8 cellular contexts compared by ENCODE assay signal in the genomic region with DNA sequence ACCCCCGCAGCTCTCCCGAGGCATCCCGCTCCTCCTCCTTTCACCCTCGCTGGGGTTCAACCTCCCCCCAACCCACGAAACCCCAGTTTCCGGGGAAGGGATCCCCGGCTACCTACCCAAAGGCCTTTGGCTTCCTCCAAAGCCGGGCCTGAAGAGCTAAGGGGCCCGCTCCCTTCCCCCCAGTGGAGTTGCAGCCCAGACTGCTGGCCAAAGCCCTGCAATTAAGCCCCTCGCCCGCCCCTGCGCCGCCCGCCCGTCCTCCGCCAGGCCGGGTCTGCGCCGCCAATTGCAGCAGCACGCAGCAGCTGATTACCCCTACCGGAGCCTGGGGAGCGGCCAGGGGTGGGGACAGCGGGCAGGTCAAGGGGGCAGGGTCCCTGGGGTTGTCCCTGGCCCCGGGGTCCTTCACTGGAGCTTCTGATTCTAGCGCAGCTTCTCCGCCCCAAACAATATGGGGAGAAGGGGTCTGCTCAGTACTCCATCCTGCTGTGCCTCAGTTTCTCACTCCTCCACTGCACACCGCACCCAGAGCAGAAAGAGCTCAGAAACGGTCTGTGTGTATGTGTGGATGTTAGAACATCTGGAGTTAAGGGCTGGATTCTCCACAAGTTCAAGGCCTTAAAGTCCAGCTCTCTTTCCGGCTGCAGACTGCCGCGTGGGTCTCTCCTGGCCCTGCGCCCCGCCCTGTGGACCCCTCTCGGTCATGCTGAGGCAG. TPM values are rescaled to one million over a fixed set of nuclear protein-coding genes. Genes with fewer than 3 reads are reported as not detected.
DNase-seq lines count a peak whose midpoint lies in the region; ATAC-seq, FAIRE-seq and TF ChIP-seq lines count a peak whose summit lies in the region.

No MANE protein-coding gene starts in this region.

- H3K9me3 ChIP-seq in HepG2 (ENCODE audit: low read length) (no peaks in the 10 kb centered on the region), right lobe of liver (no peaks in the 10 kb centered on the region), NT2/D1 (ENCODE audit: insufficient read depth, low read length) (peaks cover 7% of the 10 kb centered on the region; the same call in 1 of the 2 replicates), esophagus squamous epithelium (no peaks in the 10 kb centered on the region), thoracic aorta (no peaks in the 10 kb centered on the region)

- no peak for TF ChIP-seq RAD21 in HepG2 (CRISPR knock-in tag; IDR thresholded peaks at IDR 0.05)

- ATAC-seq in HepG2 (peak; percentile 3; the same call in 2 of the 3 replicates), right lobe of liver (no peak), thoracic aorta (ENCODE audit: insufficient number of reproducible peaks, low FRiP score, low read depth) (no peak), HG03025 (IDR thresholded peaks at IDR 0.05; ENCODE audit: low FRiP score, unreplicated experiment) (no peak)

- 16% methylated on average over 23 of the region's 34 CpGs for WGBS in HepG2 (ENCODE audit: low lambda C conversion rate)
- WGBS in right lobe of liver (ENCODE audit: insufficient coverage, low coverage, low lambda C conversion rate, missing lambda C conversion rate), result 5% methylated on average over 11 of the region's 34 CpGs
- WGBS in esophagus squamous epithelium, 2 donors, result 4 to 8% methylated on average over 5 to 20 of the region's 34 CpGs

- in situ Hi-C loops in HepG2 (cut with HindIII; ENCODE audit: extremely low pct_ligation_motif_present, low pct_unique_long_range_greater_than_20kb), result no loop called here

- H3K79me2 ChIP-seq in HepG2 (ENCODE audit: insufficient read depth, low read length), result no peaks in the 10 kb centered on the region

- H3K27ac ChIP-seq in HepG2 (ENCODE audit: extremely low read length, insufficient read depth, low read length) (no peak overlapping the region), right lobe of liver (no peak overlapping the region), esophagus squamous epithelium (peak overlapping the region in 3 of 4 donors; percentile 48 to 76 (median 64)), thoracic aorta (no peak overlapping the region)

- CTCF ChIA-PET in HepG2 (lab: Yijun Ruan, JAX; ENCODE audit: low intra/inter-chr PET ratio, low total read pairs), result interaction anchor here (4.2 to 4.7 kb wide), 2 partner anchors 21 to 45 kb away, joined by 32 to 58 read pairs; no protein-coding TSS in a partner anchor

- no peak for FAIRE-seq in HepG2 (lab: Jason Lieb, UNC)

- POLR2A ChIA-PET in HepG2 (lab: Yijun Ruan, JAX), result interaction anchor here (1.1 kb wide), 1 partner anchor 12 kb away, joined by 5 read pairs; no protein-coding TSS in a partner anchor

- H4K20me1 ChIP-seq in HepG2 (ENCODE audit: insufficient read depth, low read length), result no peaks in the 10 kb centered on the region; the same call in 1 of the 2 replicates

- no TSS peak for BruUV-seq in HepG2 (replicated peaks; lab: Mats Ljungman, UMichigan)

- H3K9ac ChIP-seq in HepG2 (ENCODE audit: insufficient read depth, low read depth, low read length) (no peak overlapping the region), NT2/D1 (ENCODE audit: insufficient read length, low read depth) (peak overlapping the region; percentile 53)

- DNase-seq in HepG2 (ENCODE audit: low spot score) (no peak), right lobe of liver (no peak), NT2/D1 (ENCODE audit: low read depth, low spot score) (no peak), esophagus squamous epithelium (lab: John Stamatoyannopoulos, UW) (no peak), thoracic aorta (ENCODE audit: low spot score) (no peak), NCI-H524 treated with DMSO at 0.1 percent for 48 hours (lab: John Stamatoyannopoulos, UW) (no peak), NOMO-1 treated with dmso at 0.1 percent for 144 hours (lab: John Stamatoyannopoulos, UW; ENCODE audit: unreplicated experiment) (no peak)

- H3K4me2 ChIP-seq in HepG2 (ENCODE audit: low read depth, low read length), result no peak overlapping the region

- H3K36me3 ChIP-seq in HepG2 (replicated peaks in 1 of 2; ENCODE audit: control insufficient read depth in 1 of 2, insufficient read depth in 2 of 2, low read length in 2 of 2) (no peaks in the 10 kb centered on the region), right lobe of liver (no peaks in the 10 kb centered on the region), NT2/D1 (ENCODE audit: insufficient read depth, insufficient read length, low read length) (no peaks in the 10 kb centered on the region), esophagus squamous epithelium (no peaks in the 10 kb centered on the region), thoracic aorta (no peaks in the 10 kb centered on the region)

- TF ChIP-seq CTCF in HepG2 (CRISPR knock-in tag; IDR thresholded peaks at IDR 0.05), result no peak
- TF ChIP-seq CTCF in right lobe of liver (IDR thresholded peaks at IDR 0.05), result no peak
- no peak for TF ChIP-seq CTCF in esophagus squamous epithelium (IDR thresholded peaks at IDR 0.05)
- no peak for TF ChIP-seq CTCF in thoracic aorta (IDR thresholded peaks at IDR 0.05)

- H3K27me3 ChIP-seq in HepG2 (ENCODE audit: control insufficient read depth in 1 of 2, insufficient read depth in 2 of 2, low read length in 2 of 2) (peaks cover 28 to 77% of the 10 kb centered on the region in 2 experiments; a peak in 4 of 5 replicates), right lobe of liver (peaks cover 0 to 46% of the 10 kb centered on the region in 2 donors), NT2/D1 (ENCODE audit: insufficient read depth, insufficient read length) (peaks cover 91% of the 10 kb centered on the region), esophagus squamous epithelium (peaks cover 0 to 99% (median 23%) of the 10 kb centered on the region in 4 donors), thoracic aorta (replicated peaks; ENCODE audit: insufficient read depth) (peaks cover 28% of the 10 kb centered on the region)

- TF ChIP-seq POLR2A in HepG2 (IDR thresholded peaks at IDR 0.05; ENCODE audit: insufficient read depth in 1 of 2, low read depth in 2 of 2, low read length in 2 of 2), result no peak
- no peak for TF ChIP-seq POLR2A in right lobe of liver (IDR thresholded peaks at IDR 0.05)
- TF ChIP-seq POLR2A in esophagus squamous epithelium (IDR thresholded peaks at IDR 0.05), result no peak

- TF ChIP-seq EP300 in HepG2 (IDR thresholded peaks at IDR 0.05; ENCODE audit: low read depth in 2 of 2, low read length in 2 of 2) (no peak), HepG2 (CRISPR knock-in tag; IDR thresholded peaks at IDR 0.05; ENCODE audit: borderline replicate concordance) (no peak)

- H3K4me3 ChIP-seq in HepG2 (replicated peaks in 1 of 3; ENCODE audit: insufficient read depth in 1 of 3, low read depth in 2 of 3, low read length in 3 of 3) (no peak overlapping the region; a peak in 1 of 6 replicates), right lobe of liver (no peak overlapping the region), NT2/D1 (ENCODE audit: insufficient read length, low read depth) (peak overlapping the region; percentile 24), esophagus squamous epithelium (peak overlapping the region in 3 of 4 donors; percentile 2 to 42 (median 29)), thoracic aorta (peak overlapping the region; percentile 27)

- no peak overlapping the region for H2AFZ ChIP-seq in HepG2 (ENCODE audit: low read length)

- intact Hi-C loops in HepG2 (cut with micrococcal nuclease; ENCODE audit: unreplicated experiment) (loop anchor here (1.0 kb wide), 2 partner anchors 21 to 44 kb away; no protein-coding TSS in a partner anchor), right lobe of liver (cut with DNase I) (no loop called here), esophagus squamous epithelium (cut with DNase I) (loop anchor here (2.0 kb wide), 1 partner anchor 21 kb away; no protein-coding TSS in a partner anchor)

- H3K4me1 ChIP-seq in HepG2 (ENCODE audit: insufficient read depth, low read length), result peaks cover 54% of the 10 kb centered on the region
- H3K4me1 ChIP-seq in right lobe of liver, result peaks cover 0 to 12% (median 0%) of the 10 kb centered on the region in 4 donors
- peaks cover 22% of the 10 kb centered on the region for H3K4me1 ChIP-seq in NT2/D1 (ENCODE audit: insufficient read depth, insufficient read length)
- peaks cover 37 to 62% (median 41%) of the 10 kb centered on the region in 3 donors for H3K4me1 ChIP-seq in esophagus squamous epithelium
- peaks cover 15 to 36% of the 10 kb centered on the region in 2 donors for H3K4me1 ChIP-seq in thoracic aorta (ENCODE audit: control insufficient read depth in 1 of 2, low read depth in 2 of 2)

RNA-seq across cellular contexts. Expression of a gene that starts 16.9 kb away (rescaled TPM):
- not detected in 2 replicates for total RNA-seq in HepG2 (2016; rRNA removed; fragmentation: Illumina TruSeq; extraction: Trizol)
- total RNA-seq in HepG2 (2016; cell fraction: cytosol; rRNA removed; fragmentation: Illumina TruSeq; extraction: Trizol; ENCODE audit: low read depth), result 0.20 TPM in 1 of 2 replicates, not detected in the other
- total RNA-seq in HepG2 (2016; cell fraction: insoluble cytoplasmic fraction; rRNA removed; fragmentation: Illumina TruSeq; extraction: Trizol), result not detected in 2 replicates
- total RNA-seq in HepG2 (2016; cell fraction: membrane; rRNA removed; fragmentation: Illumina TruSeq; extraction: Trizol), result not detected in 2 replicates
- not detected in 2 replicates for total RNA-seq in HepG2 (2016; cell fraction: nucleus; rRNA removed; fragmentation: Illumina TruSeq; extraction: Trizol)
- 0.03 TPM in 1 of 2 replicates, not detected in the other for polyA plus RNA-seq in HepG2 (2011; rRNA removed)
- 0.03 TPM in 2 replicates for polyA plus RNA-seq in HepG2 (2011; cell fraction: cytosol; rRNA removed)
- 0.12 TPM in 1 of 2 replicates, not detected in the other for polyA plus RNA-seq in HepG2 (2011; cell fraction: nucleus; rRNA removed)
- polyA plus RNA-seq in HepG2 (2012), result not detected in 2 replicates
- 0.07 TPM in 1 of 2 replicates, not detected in the other for polyA plus RNA-seq in HepG2 (2016; cell fraction: cytosol; fragmentation: Illumina TruSeq; extraction: Trizol; ENCODE audit: low read depth)
- polyA plus RNA-seq in HepG2 (2016; cell fraction: insoluble cytoplasmic fraction; fragmentation: Illumina TruSeq; extraction: Trizol; ENCODE audit: low read depth), result not detected in 2 replicates
- not detected in 2 replicates for polyA plus RNA-seq in HepG2 (2016; cell fraction: membrane; fragmentation: Illumina TruSeq; extraction: Trizol; ENCODE audit: low read depth)
- polyA plus RNA-seq in HepG2 (2016; cell fraction: nucleus; fragmentation: Illumina TruSeq; extraction: Trizol; ENCODE audit: insufficient read depth, low read depth), result not detected in 2 replicates
- 0.05 TPM in 1 of 2 replicates, not detected in the other for polyA minus RNA-seq in HepG2 (2011; rRNA and poly(A)+ RNA removed; ENCODE audit: low replicate concordance)
- polyA minus RNA-seq in HepG2 (2011; cell fraction: cytosol; rRNA and poly(A)+ RNA removed), result not detected in 2 replicates
- not detected in 2 replicates for polyA minus RNA-seq in HepG2 (2011; cell fraction: nucleus; rRNA and poly(A)+ RNA removed)
- under 1 TPM in 1 of 6 experiments, not detected in 5; 0.31 TPM for total RNA-seq in right lobe of liver
- 10 to 100 TPM in 2 of 4 donors, 1 to 10 TPM in 2; 8.0 to 19.1 (median 11.9) TPM for total RNA-seq in esophagus squamous epithelium
- 1 to 10 TPM in 1 of 2 donors, not detected in 1; 1.6 TPM for total RNA-seq in thoracic aorta

RNA-seq across cellular contexts. Expression of a gene that starts 37.9 kb away (rescaled TPM):
- total RNA-seq in HepG2 (2016; rRNA removed; fragmentation: Illumina TruSeq; extraction: Trizol) (0.20 TPM in 1 of 2 replicates, not detected in the other), right lobe of liver (under 1 TPM in 1 of 6 experiments, not detected in 5; 0.25 TPM), esophagus squamous epithelium (under 1 TPM in 2 of 4 donors, not detected in 2; 0.73 to 0.76 TPM), thoracic aorta (1 to 10 TPM in 1 of 2 donors, under 1 TPM in 1; 0.27 to 2.5 TPM)
- total RNA-seq in HepG2 (2016; cell fraction: cytosol; rRNA removed; fragmentation: Illumina TruSeq; extraction: Trizol; ENCODE audit: low read depth), result not detected in 2 replicates
- 0.13 TPM in 1 of 2 replicates, not detected in the other for total RNA-seq in HepG2 (2016; cell fraction: insoluble cytoplasmic fraction; rRNA removed; fragmentation: Illumina TruSeq; extraction: Trizol)
- total RNA-seq in HepG2 (2016; cell fraction: membrane; rRNA removed; fragmentation: Illumina TruSeq; extraction: Trizol), result 0.12 TPM in 1 of 2 replicates, not detected in the other
- total RNA-seq in HepG2 (2016; cell fraction: nucleus; rRNA removed; fragmentation: Illumina TruSeq; extraction: Trizol), result not detected in 2 replicates
- 0.09 TPM in 1 of 2 replicates, not detected in the other for polyA plus RNA-seq in HepG2 (2011; rRNA removed)
- polyA plus RNA-seq in HepG2 (2011; cell fraction: cytosol; rRNA removed), result 0.04 and 0.05 TPM in 2 replicates
- polyA plus RNA-seq in HepG2 (2011; cell fraction: nucleus; rRNA removed), result 0.28 and 0.42 TPM in 2 replicates
- polyA plus RNA-seq in HepG2 (2012), result not detected in 2 replicates
- polyA plus RNA-seq in HepG2 (2016; cell fraction: cytosol; fragmentation: Illumina TruSeq; extraction: Trizol; ENCODE audit: low read depth), result not detected in 2 replicates
- not detected in 2 replicates for polyA plus RNA-seq in HepG2 (2016; cell fraction: insoluble cytoplasmic fraction; fragmentation: Illumina TruSeq; extraction: Trizol; ENCODE audit: low read depth)
- 0.10 TPM in 1 of 2 replicates, not detected in the other for polyA plus RNA-seq in HepG2 (2016; cell fraction: membrane; fragmentation: Illumina TruSeq; extraction: Trizol; ENCODE audit: low read depth)
- 0.37 and 0.91 TPM in 2 replicates for polyA plus RNA-seq in HepG2 (2016; cell fraction: nucleus; fragmentation: Illumina TruSeq; extraction: Trizol; ENCODE audit: insufficient read depth, low read depth)
- polyA minus RNA-seq in HepG2 (2011; rRNA and poly(A)+ RNA removed; ENCODE audit: low replicate concordance), result 0.09 and 0.14 TPM in 2 replicates
- not detected in 2 replicates for polyA minus RNA-seq in HepG2 (2011; cell fraction: cytosol; rRNA and poly(A)+ RNA removed)
- not detected in 2 replicates for polyA minus RNA-seq in HepG2 (2011; cell fraction: nucleus; rRNA and poly(A)+ RNA removed)

Comparison
In these comparisons a context has a peak if more than half of its experiments do, and no peak if none do; other contexts are left out.
1. intact Hi-C loops: an anchor here in HepG2 (1.0 kb wide) and esophagus squamous epithelium (2.0 kb wide); none called in right lobe of liver.
2. H3K27ac ChIP-seq: peak in esophagus squamous epithelium (3 of 4); none in HepG2 (single experiment), right lobe of liver (0 of 3) and thoracic aorta (0 of 2).
3. H3K4me3 ChIP-seq: peak in NT2/D1 (single experiment), esophagus squamous epithelium (3 of 4) and thoracic aorta (single experiment); none in HepG2 (0 of 3) and right lobe of liver (0 of 3).